10 cellular contexts compared by ENCODE assay signal in the genomic region with DNA sequence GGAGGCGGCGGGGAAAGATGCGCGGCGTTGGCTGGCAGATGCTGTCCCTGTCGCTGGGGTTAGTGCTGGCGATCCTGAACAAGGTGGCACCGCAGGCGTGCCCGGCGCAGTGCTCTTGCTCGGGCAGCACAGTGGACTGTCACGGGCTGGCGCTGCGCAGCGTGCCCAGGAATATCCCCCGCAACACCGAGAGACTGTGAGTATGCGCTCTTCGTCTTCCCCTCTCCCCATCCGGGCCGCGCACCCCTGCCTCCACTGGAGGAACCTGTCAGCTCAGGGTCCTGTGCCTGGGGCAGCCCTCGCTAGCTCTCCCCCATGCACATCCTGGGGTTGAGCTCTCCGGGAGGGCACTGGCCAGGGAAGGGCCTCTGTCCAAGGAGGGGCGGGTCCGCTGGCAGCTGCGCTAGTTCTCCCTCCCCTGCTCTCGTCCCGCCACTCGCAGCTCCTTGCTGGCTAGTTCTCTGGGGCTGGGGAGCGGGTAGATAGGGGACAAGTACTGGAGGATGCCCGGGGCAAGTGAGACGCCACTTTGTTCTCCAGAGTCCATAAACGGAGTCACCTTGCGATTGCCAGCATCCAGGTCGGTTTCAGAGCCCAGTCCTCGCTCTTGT. TPM values are rescaled to one million over a fixed set of nuclear protein-coding genes. Genes with fewer than 3 reads are reported as not detected.
A peak's percentile ranks its signal among the peaks of the same experiment; 100 is the strongest.
DNase-seq lines count a peak whose midpoint lies in the region; ATAC-seq and TF ChIP-seq lines count a peak whose summit lies in the region.
"Had no signal": no experiment of that assay in that cellular context is flagged by ENCODE, and none has a peak within 500 bp of the region (broad histone marks: within the 10 kb centered on the region; RNA-seq: fewer than 3 reads in every experiment).

No MANE protein-coding gene starts in this region.

- H3K4me1 Mint-ChIP-seq in type B pancreatic cell (ENCODE audit: unreplicated experiment): peaks cover 34% of the 10 kb centered on the region

- H3K36me3 ChIP-seq in colonic mucosa (no peaks in the 10 kb centered on the region), lung (ENCODE audit: control insufficient read depth in 2 of 2, insufficient read depth in 2 of 2, low read length in 2 of 2) (no peaks in the 10 kb centered on the region)

- no peak for ATAC-seq in lung (ENCODE audit: insufficient read depth, low FRiP score)

- peaks cover 69% of the 10 kb centered on the region for H3K27me3 Mint-ChIP-seq in type B pancreatic cell

- peak overlapping the region; percentile 99 for H3K4me3 Mint-ChIP-seq in type B pancreatic cell
- H3K4me3 Mint-ChIP-seq: dendritic cell treated with granulocyte-macrophage colony-stimulating factor and Interleukin-4, amounts not matched to agents 40 ng/mL and 50 ng/mL, for 4 days had no signal

- H3K27ac ChIP-seq in colonic mucosa (no peak overlapping the region), lung (ENCODE audit: low read depth in 1 of 2, low read length in 1 of 2) (peak overlapping the region in 1 of 2 donors; percentile 43)

- H3K9ac ChIP-seq in colonic mucosa (ENCODE audit: low read depth in 2 of 2, low read length in 2 of 2): no peak overlapping the region

- no peak for TF ChIP-seq CTCF in colonic mucosa (IDR thresholded peaks at IDR 0.05)
- TF ChIP-seq CTCF in lung (IDR thresholded peaks at IDR 0.05; ENCODE audit: control extremely low read depth, extremely low read depth): no peak
- TF ChIP-seq CTCF in type B pancreatic cell (conservative IDR thresholded peaks at IDR 0.05): no peak

- H3K9me3 ChIP-seq in colonic mucosa (no peaks in the 10 kb centered on the region), lung (ENCODE audit: control insufficient read depth in 2 of 2, insufficient read depth in 1 of 2, low read length in 1 of 2) (no peaks in the 10 kb centered on the region)

- intact Hi-C loops in colonic mucosa (cut with DNase I): loop anchor here (10.0 kb wide), 1 partner anchor 1029 kb away; no protein-coding TSS in a partner anchor

- H3K4me3 ChIP-seq in colonic mucosa: peak overlapping the region; percentile 51
- peak overlapping the region; percentile 48 for H3K4me3 ChIP-seq in lung

- peaks cover 19% of the 10 kb centered on the region for H3K36me3 Mint-ChIP-seq in type B pancreatic cell

- H3K27me3 ChIP-seq in colonic mucosa (peaks cover 35% of the 10 kb centered on the region), lung (ENCODE audit: control insufficient read depth, insufficient read depth) (no peaks in the 10 kb centered on the region)

- WGBS in lung, 2 donors: 2 to 4% methylated on average over 38 of the region's 38 CpGs

- H3K4me1 ChIP-seq in colonic mucosa (peaks cover 7% of the 10 kb centered on the region), lung (ENCODE audit: control insufficient read depth in 2 of 2, insufficient read depth in 2 of 2, low read length in 2 of 2) (peaks cover 0 to 12% of the 10 kb centered on the region in 2 donors)

- H3K9me3 Mint-ChIP-seq in type B pancreatic cell: no peaks in the 10 kb centered on the region
- H3K9me3 Mint-ChIP-seq: dendritic cell treated with granulocyte-macrophage colony-stimulating factor and Interleukin-4, amounts not matched to agents 40 ng/mL and 50 ng/mL, for 4 days had no signal

- peak; percentile 3 for DNase-seq in activated CD4-positive, alpha-beta T cell treated with anti-CD3 and anti-CD28 coated beads for 48 hours
- no peak for DNase-seq in activated CD4-positive, alpha-beta T cell treated with anti-CD3 and anti-CD28 coated beads, Interleukin-2, amount 50 U/mL, for 4 hours
- no peak for DNase-seq in colonic mucosa
- no peak for DNase-seq in lung (ENCODE audit: low spot score)
- peak; percentile 71 for DNase-seq in type B pancreatic cell (ENCODE audit: extremely low spot score, unreplicated experiment)
- no peak for DNase-seq in DMS 273 treated with DMSO at 0.1 percent for 48 hours (lab: John Stamatoyannopoulos, UW)
- DNase-seq in activated effector memory CD4-positive, alpha-beta T cell treated with Interleukin-2 at 50 U/mL for 16 hours: no peak
- DNase-seq in stimulated activated CD4-positive, alpha-beta T cell treated with anti-CD3 and anti-CD28 coated beads, Interleukin-2, amount 100 ng/mL, for 48 hours: no peak
- DNase-seq: NCI-H1048 had no signal

- H3K27ac Mint-ChIP-seq in type B pancreatic cell: no peak overlapping the region
- H3K27ac Mint-ChIP-seq: dendritic cell treated with granulocyte-macrophage colony-stimulating factor and Interleukin-4, amounts not matched to agents 40 ng/mL and 50 ng/mL, for 4 days had no signal

RNA-seq across cellular contexts. Expression of a gene that starts 2.2 kb away (rescaled TPM):
- total RNA-seq in colonic mucosa: 1 to 10 TPM; 2.0 to 4.4 TPM
- total RNA-seq in lung: 100 to 1,000 TPM in 1 of 2 donors, 10 to 100 TPM in 1; 56.0 to 159 TPM
- 1 to 10 TPM; 6.6 to 8.8 TPM for polyA plus RNA-seq in lung
- 7.4 and 105 TPM in 2 replicates for total RNA-seq in type B pancreatic cell (ENCODE audit: low replicate concordance)

Comparison
In these comparisons a context has a peak if more than half of its experiments do, and no peak if none do; other contexts are left out.
1. DNase-seq: peak in activated CD4-positive, alpha-beta T cell treated with anti-CD3 and anti-CD28 coated beads for 48 hours (single experiment) and type B pancreatic cell (single experiment); none in activated CD4-positive, alpha-beta T cell treated with anti-CD3 and anti-CD28 coated beads, Interleukin-2, amount 50 U/mL, for 4 hours (0 of 2), colonic mucosa (single experiment), lung (single experiment), DMS 273 treated with DMSO at 0.1 percent for 48 hours (single experiment), activated effector memory CD4-positive, alpha-beta T cell treated with Interleukin-2 at 50 U/mL for 16 hours (single experiment) and stimulated activated CD4-positive, alpha-beta T cell treated with anti-CD3 and anti-CD28 coated beads, Interleukin-2, amount 100 ng/mL, for 48 hours (0 of 2).